14 cellular contexts compared by ENCODE assay signal in the genomic region with DNA sequence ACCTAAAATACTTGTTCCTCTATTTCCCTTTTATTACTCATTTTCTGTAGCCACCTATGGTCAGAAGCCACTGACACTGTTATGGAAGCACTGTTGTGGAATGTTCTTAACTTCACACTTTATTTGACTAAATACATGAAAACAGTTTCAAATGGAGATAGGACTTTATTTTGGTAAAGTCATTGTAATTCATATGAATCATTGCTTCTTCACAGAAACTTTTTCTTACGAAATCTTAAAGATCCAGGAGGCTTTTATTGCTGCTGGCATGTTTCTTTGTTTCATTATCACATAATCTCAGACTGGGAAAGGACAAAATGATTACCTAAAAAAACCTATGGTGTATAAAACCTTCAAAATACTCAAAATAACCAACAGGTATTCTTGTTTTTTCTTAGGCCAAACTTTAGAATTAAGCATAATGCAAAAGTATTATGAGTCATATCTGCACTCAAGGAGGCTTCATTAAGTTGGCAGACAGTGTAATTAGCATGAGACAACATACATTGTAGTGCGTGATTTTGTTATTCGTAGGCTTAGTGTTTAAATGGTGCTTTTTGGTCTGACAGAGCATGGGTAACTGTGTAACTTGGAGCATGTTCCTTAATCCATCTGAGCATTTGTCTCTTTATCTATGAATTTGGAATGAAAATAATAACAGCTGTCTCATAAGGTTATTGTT. TPM values are rescaled to one million over a fixed set of nuclear protein-coding genes. Genes with fewer than 3 reads are reported as not detected.
A peak's percentile ranks its signal among the peaks of the same experiment; 100 is the strongest.
DNase-seq lines count a peak whose midpoint lies in the region; ATAC-seq and TF ChIP-seq lines count a peak whose summit lies in the region.
"Had no signal": no experiment of that assay in that cellular context is flagged by ENCODE, and none has a peak within 500 bp of the region (broad histone marks: within the 10 kb centered on the region; RNA-seq: fewer than 3 reads in every experiment).

No MANE protein-coding gene starts in this region.

- H3K9me2 ChIP-seq in hepatocyte (replicated peaks; ENCODE audit: insufficient read depth), result no peaks in the 10 kb centered on the region

- no peak for ATAC-seq in HG03342 (IDR thresholded peaks at IDR 0.05; ENCODE audit: unreplicated experiment)

- DNase-seq in HAP-1 (ENCODE audit: low spot score in 2 of 2), result peak; percentile 14 to 93
- peak; percentile 35 for DNase-seq in amniotic epithelial cell (ENCODE audit: low read depth)
- DNase-seq in hepatocyte (ENCODE audit: low spot score), result no peak
- DNase-seq in CD14-positive monocyte (ENCODE audit: low spot score), result no peak
- DNase-seq in AG08396 (ENCODE audit: low spot score), result no peak
- DNase-seq in ureter (ENCODE audit: low spot score), result no peak
- DNase-seq: activated CD4-positive, alpha-beta memory T cell treated with anti-CD3 and anti-CD28 coated beads, Interleukin-2, amount 10 ng/mL, durations not matched to agents 7 days and 5 days; activated naive CD4-positive, alpha-beta T cell treated with Interleukin-2 at 50 U/mL for 16 hours; cortex of kidney; left ventricle myocardium superior; NCI-H2029 treated with DMSO at 0.1 percent for 48 hours; posterior cingulate gyrus had no signal

- H3K79me2 ChIP-seq in hepatocyte, result no peaks in the 10 kb centered on the region

- H3K4me3 ChIP-seq in HAP-1, result no peak overlapping the region
- no peak overlapping the region for H3K4me3 ChIP-seq in hepatocyte
- H3K4me3 ChIP-seq in stomach smooth muscle (ENCODE audit: low read length in 2 of 2), result no peak overlapping the region

- intact Hi-C loops in CD14-positive monocyte (cut with micrococcal nuclease), result no loop called here

- in situ Hi-C loops in HAP-1 (cut with MboI; ENCODE audit: low sequenced_read_pairs), result no loop called here

- H3K9me3 Mint-ChIP-seq in CD14-positive monocyte, result peaks cover 0 to 2% (median 0%) of the 10 kb centered on the region in 7 donors
- H3K9me3 Mint-ChIP-seq: activated CD4-positive, alpha-beta memory T cell treated with anti-CD3 and anti-CD28 coated beads, Interleukin-2, amount 10 ng/mL, durations not matched to agents 7 days and 5 days had no signal

- H3K9me3 ChIP-seq in HAP-1 (no peaks in the 10 kb centered on the region), hepatocyte (ENCODE audit: low read depth) (no peaks in the 10 kb centered on the region), stomach smooth muscle (ENCODE audit: control insufficient read depth in 2 of 2, low read length in 2 of 2) (no peaks in the 10 kb centered on the region)

- H3K27me3 Mint-ChIP-seq in CD14-positive monocyte (ENCODE audit: low read depth in 3 of 3), result no peaks in the 10 kb centered on the region
- H3K27me3 Mint-ChIP-seq: activated CD4-positive, alpha-beta memory T cell treated with anti-CD3 and anti-CD28 coated beads, Interleukin-2, amount 10 ng/mL, durations not matched to agents 7 days and 5 days had no signal

- H3K27ac ChIP-seq in hepatocyte (peak overlapping the region; percentile 2), stomach smooth muscle (ENCODE audit: low read length) (peak overlapping the region; percentile 83)

- H3K27me3 ChIP-seq in HAP-1 (ENCODE audit: low read depth), result no peaks in the 10 kb centered on the region
- no peaks in the 10 kb centered on the region for H3K27me3 ChIP-seq in hepatocyte
- no peaks in the 10 kb centered on the region for H3K27me3 ChIP-seq in stomach smooth muscle (ENCODE audit: control insufficient read depth in 1 of 2, insufficient read depth in 2 of 2, low read length in 2 of 2)

- H3K36me3 ChIP-seq in HAP-1 (replicated peaks) (no peaks in the 10 kb centered on the region), hepatocyte (replicated peaks; ENCODE audit: insufficient read depth, low read depth) (no peaks in the 10 kb centered on the region), stomach smooth muscle (ENCODE audit: control insufficient read depth in 2 of 2, insufficient read depth in 2 of 2, low read length in 2 of 2) (no peaks in the 10 kb centered on the region)

- no peak overlapping the region for H3K4me3 Mint-ChIP-seq in CD14-positive monocyte
- H3K4me3 Mint-ChIP-seq: activated CD4-positive, alpha-beta memory T cell treated with anti-CD3 and anti-CD28 coated beads, Interleukin-2, amount 10 ng/mL, durations not matched to agents 7 days and 5 days had no signal

- no peak overlapping the region for H3K4me2 ChIP-seq in hepatocyte

- H3K4me1 ChIP-seq in HAP-1 (peaks cover 68% of the 10 kb centered on the region), hepatocyte (ENCODE audit: insufficient read depth) (peaks cover 5% of the 10 kb centered on the region), stomach smooth muscle (ENCODE audit: control insufficient read depth, insufficient read depth, low read length) (peaks cover 3% of the 10 kb centered on the region)

- H3K4me1 Mint-ChIP-seq in CD14-positive monocyte, result peaks cover 34% of the 10 kb centered on the region

- WGBS in hepatocyte (ENCODE audit: low lambda C conversion rate, missing lambda C conversion rate), result 69% methylated on average over 3 of the region's 3 CpGs

- H2AFZ ChIP-seq in hepatocyte, result no peak overlapping the region

- TF ChIP-seq CTCF in hepatocyte (IDR thresholded peaks at IDR 0.05; ENCODE audit: poor library complexity) (no peak), CD14-positive monocyte (IDR thresholded peaks at IDR 0.05) (no peak)

- H3K9ac ChIP-seq in stomach smooth muscle (ENCODE audit: low read length in 2 of 2), result no peak overlapping the region

- H3K36me3 Mint-ChIP-seq in CD14-positive monocyte, result no peaks in the 10 kb centered on the region

- no peaks in the 10 kb centered on the region for H4K20me1 ChIP-seq in hepatocyte (ENCODE audit: insufficient read depth, poor library complexity, severe bottlenecking)

- peak overlapping the region in 2 of 7 donors; percentile 51 to 74 for H3K27ac Mint-ChIP-seq in CD14-positive monocyte
- H3K27ac Mint-ChIP-seq: activated CD4-positive, alpha-beta memory T cell treated with anti-CD3 and anti-CD28 coated beads, Interleukin-2, amount 10 ng/mL, durations not matched to agents 7 days and 5 days had no signal

RNA-seq across cellular contexts. Expression of a gene that starts 58.0 kb away (rescaled TPM):
- total RNA-seq in hepatocyte (107 and 110 TPM in 2 replicates), ureter (111 TPM)
- polyA plus RNA-seq in hepatocyte (72.3 and 76.9 TPM in 2 replicates), CD14-positive monocyte (100 to 1,000 TPM; 318 to 374 TPM)

RNA-seq across cellular contexts. Expression of a gene that starts 58.1 kb away (rescaled TPM):
- total RNA-seq in hepatocyte, result 1.5 and 2.1 TPM in 2 replicates
- polyA plus RNA-seq in hepatocyte, result 4.2 and 8.3 TPM in 2 replicates
- under 1 TPM in 1 of 2 donors, not detected in 1; 0.86 TPM for polyA plus RNA-seq in CD14-positive monocyte
- 4.6 TPM for total RNA-seq in ureter

Comparison
In these comparisons a context has a peak if more than half of its experiments do, and no peak if none do; other contexts are left out.
1. DNase-seq: peak in HAP-1 (2 of 2) and amniotic epithelial cell (single experiment); none in hepatocyte (single experiment), CD14-positive monocyte (single experiment), AG08396 (single experiment) and ureter (single experiment).